ENCODE assay signal across 16 cellular contexts in the genomic region with DNA sequence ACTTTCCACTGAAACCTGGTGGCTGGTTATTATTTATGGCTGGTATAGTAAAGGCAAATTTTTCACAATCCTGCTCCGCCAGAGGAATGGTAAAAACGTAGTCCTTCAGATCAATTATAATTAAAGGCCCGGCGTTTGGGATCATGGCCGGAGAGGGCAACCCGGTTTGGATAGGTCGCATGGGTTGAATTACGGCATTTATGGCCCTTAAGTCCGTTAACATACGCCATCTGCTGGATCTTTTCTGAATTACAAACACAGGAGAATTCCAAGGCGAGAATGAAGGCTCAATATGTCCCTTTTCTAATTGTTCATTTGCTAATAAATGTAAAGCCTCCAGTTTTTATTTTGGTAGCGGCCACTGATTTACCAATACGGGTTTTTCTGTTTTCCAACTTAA. TPM values are rescaled to one million over a fixed set of nuclear protein-coding genes. Genes with fewer than 3 reads are reported as not detected.
DNase-seq lines count a peak whose midpoint lies in the region; ATAC-seq and TF ChIP-seq lines count a peak whose summit lies in the region.
"Had no signal": no experiment of that assay in that cellular context is flagged by ENCODE, and none has a peak within 500 bp of the region (broad histone marks: within the 10 kb centered on the region; RNA-seq: fewer than 3 reads in every experiment).

No MANE protein-coding gene starts in this region.

- ATAC-seq in GM21367 (IDR thresholded peaks at IDR 0.05; ENCODE audit: unreplicated experiment), result no peak

- peaks cover 23% of the 10 kb centered on the region for H3K9me3 Mint-ChIP-seq in chondrocyte (ENCODE audit: low read depth)
- H3K9me3 Mint-ChIP-seq in neural crest cell, result peaks cover 19% of the 10 kb centered on the region

- intact Hi-C loops in esophagus squamous epithelium (cut with DNase I), result no loop called here

- DNase-seq in DMS53 (lab: John Stamatoyannopoulos, UW) (peak; percentile 64), DMS53 treated with DMSO at 0.1 percent for 48 hours (lab: John Stamatoyannopoulos, UW; ENCODE audit: unreplicated experiment) (no peak), NAMALWA (ENCODE audit: low spot score) (peak; percentile 58), chondrocyte (ENCODE audit: low spot score) (no peak), neural crest cell (ENCODE audit: low read depth, low spot score) (no peak), hepatic stellate cell (ENCODE audit: low spot score) (no peak), esophagus squamous epithelium (lab: John Stamatoyannopoulos, UW) (no peak)
- DNase-seq: activated CD4-positive, alpha-beta T cell treated with anti-CD3 and anti-CD28 coated beads, Interleukin-2, amount 50 U/mL, for 4 hours; islet precursor cell; NCI-H187 treated with DMSO at 0.1 percent for 48 hours; nucleus accumbens had no signal

- H3K4me3 ChIP-seq in esophagus squamous epithelium, result no peak overlapping the region
- H3K4me3 ChIP-seq: SJCRH30, suprapubic skin had no signal

- no peaks in the 10 kb centered on the region for H3K27me3 Mint-ChIP-seq in chondrocyte (ENCODE audit: low read depth)
- H3K27me3 Mint-ChIP-seq in neural crest cell (ENCODE audit: low read depth), result no peaks in the 10 kb centered on the region
- H3K27me3 Mint-ChIP-seq: activated naive CD8-positive, alpha-beta T cell had no signal

- peaks cover 0 to 30% (median 25%) of the 10 kb centered on the region in 3 donors for H3K9me3 ChIP-seq in esophagus squamous epithelium

- H3K4me1 Mint-ChIP-seq in chondrocyte (ENCODE audit: low read depth), result no peaks in the 10 kb centered on the region
- H3K4me1 Mint-ChIP-seq in neural crest cell, result no peaks in the 10 kb centered on the region

- no peak for TF ChIP-seq POLR2A in esophagus squamous epithelium (IDR thresholded peaks at IDR 0.05)

- no peaks in the 10 kb centered on the region for H3K4me1 ChIP-seq in esophagus squamous epithelium
- H3K4me1 ChIP-seq: SJCRH30, suprapubic skin had no signal

- H3K27ac Mint-ChIP-seq in chondrocyte (ENCODE audit: unreplicated experiment), result no peak overlapping the region
- H3K27ac Mint-ChIP-seq in neural crest cell (ENCODE audit: unreplicated experiment), result no peak overlapping the region
- H3K27ac Mint-ChIP-seq: activated naive CD8-positive, alpha-beta T cell had no signal

- H3K36me3 Mint-ChIP-seq in chondrocyte (ENCODE audit: low read depth), result peaks cover 57% of the 10 kb centered on the region
- peaks cover 73% of the 10 kb centered on the region for H3K36me3 Mint-ChIP-seq in neural crest cell (ENCODE audit: low read depth)

- TF ChIP-seq CTCF in chondrocyte (IDR thresholded peaks at IDR 0.05) (peak; percentile 67), neural crest cell (conservative IDR thresholded peaks at IDR 0.05) (peak; percentile 55), esophagus squamous epithelium (IDR thresholded peaks at IDR 0.05) (peak in 1 of 6 experiments; percentile 26)

- H3K27me3 ChIP-seq in esophagus squamous epithelium, result no peaks in the 10 kb centered on the region
- H3K27me3 ChIP-seq: SJCRH30, suprapubic skin had no signal

- H3K36me3 ChIP-seq in esophagus squamous epithelium, result peaks cover 21 to 100% (median 36%) of the 10 kb centered on the region in 3 donors

- no peak overlapping the region for H3K27ac ChIP-seq in esophagus squamous epithelium
- H3K27ac ChIP-seq: SJCRH30, suprapubic skin had no signal

- H3K4me3 Mint-ChIP-seq in chondrocyte (ENCODE audit: unreplicated experiment) (no peak overlapping the region), neural crest cell (no peak overlapping the region)
- H3K4me3 Mint-ChIP-seq: activated naive CD8-positive, alpha-beta T cell had no signal

- 95 to 97% methylated on average over 13 of the region's 13 CpGs for WGBS in esophagus squamous epithelium, 2 donors

RNA-seq across cellular contexts. Expression of a gene that starts 11.3 kb away (rescaled TPM):
- 0.52 to 2.9 TPM in 2 of 3 replicates, not detected in the other for total RNA-seq in chondrocyte
- 1.8 and 2.2 TPM in 2 replicates for total RNA-seq in neural crest cell
- 1 to 10 TPM in 2 of 4 donors, under 1 TPM in 1, not detected in 1; 0.35 to 3.2 (median 2.7) TPM for total RNA-seq in esophagus squamous epithelium

RNA-seq across cellular contexts. Expression of a gene that starts 14.5 kb away (rescaled TPM):
- total RNA-seq in chondrocyte (100 to 114 TPM (median 102 TPM) in 3 replicates), neural crest cell (159 and 163 TPM in 2 replicates), esophagus squamous epithelium (100 to 1,000 TPM; 120 to 187 (median 146) TPM)

RNA-seq across cellular contexts. Expression of a gene that starts 23.8 kb away (rescaled TPM):
- total RNA-seq in chondrocyte (0.28 to 1.3 TPM (median 0.35 TPM) in 3 replicates), neural crest cell (1.1 and 1.6 TPM in 2 replicates), esophagus squamous epithelium (1 to 10 TPM in 2 of 4 donors, under 1 TPM in 2; 0.18 to 3.1 (median 1.3) TPM)

RNA-seq across cellular contexts. Expression of a gene that starts 37.4 kb away (rescaled TPM):
- total RNA-seq in chondrocyte (0.62 to 1.5 TPM (median 0.72 TPM) in 3 replicates), neural crest cell (1.5 and 2.3 TPM in 2 replicates), esophagus squamous epithelium (1 to 10 TPM in 2 of 4 donors, under 1 TPM in 1, not detected in 1; 0.80 to 3.1 (median 2.3) TPM)

RNA-seq across cellular contexts. Expression of a gene that starts 44.5 kb away (rescaled TPM):
- total RNA-seq in chondrocyte (not detected in 3 replicates), neural crest cell (not detected in 2 replicates), esophagus squamous epithelium (not detected)
- total RNA-seq: endothelial cell of umbilical vein, SJCRH30, suprapubic skin had no signal

Comparison
In these comparisons a context has a peak if more than half of its experiments do, and no peak if none do; other contexts are left out.
1. DNase-seq: peak in DMS53 (single experiment) and NAMALWA (single experiment); none in DMS53 treated with DMSO at 0.1 percent for 48 hours (single experiment), chondrocyte (single experiment), neural crest cell (single experiment), hepatic stellate cell (single experiment) and esophagus squamous epithelium (single experiment).